In genomic region chr1:96236156-96236739, GRCh38 we compare ENCODE assay signal across 9 cellular contexts.
DNase-seq lines count a peak whose midpoint lies in the region; ATAC-seq and TF ChIP-seq lines count a peak whose summit lies in the region.
"Had no signal": no experiment of that assay in that cellular context is flagged by ENCODE, and none has a peak within 500 bp of the region (broad histone marks: within the 10 kb centered on the region; RNA-seq: fewer than 3 reads in every experiment).

No MANE protein-coding gene starts in this region.

- ATAC-seq in Right ventricle myocardium superior (ENCODE audit: poor library complexity) (no peak), HG03196 (IDR thresholded peaks at IDR 0.05; ENCODE audit: unreplicated experiment) (no peak)

- peak; percentile 51 for TF ChIP-seq CTCF in cardiac muscle cell (IDR thresholded peaks at IDR 0.05; ENCODE audit: low read depth, low read length)

- H3K4me3 ChIP-seq in cardiac muscle cell, result no peak overlapping the region

- no peak overlapping the region for H3K27ac ChIP-seq in cardiac muscle cell
- H3K27ac ChIP-seq in epithelial cell of prostate, result no peak overlapping the region

- H3K9me3 ChIP-seq in cardiac muscle cell (ENCODE audit: low read depth), result no peaks in the 10 kb centered on the region

- DNase-seq in cardiac muscle cell (ENCODE audit: low read depth in 1 of 2, low spot score in 1 of 2) (peak; percentile 52 to 79), Right ventricle myocardium superior (no peak), KBM-7 (peak; percentile 60), RKO (ENCODE audit: low spot score) (peak; percentile 59), epithelial cell of prostate (ENCODE audit: low read depth, low spot score) (peak; percentile 6), non-pigmented ciliary epithelial cell (ENCODE audit: low read depth) (peak; percentile 38)
- DNase-seq in stimulated activated naive CD4-positive, alpha-beta T cell (lab: John Stamatoyannopoulos, UW), result no peak
- DNase-seq: activated naive CD8-positive, alpha-beta T cell treated with anti-CD3 and anti-CD28 coated beads, Interleukin-2, amount 10 ng/mL, durations not matched to agents 7 days and 5 days had no signal

- H3K4me1 ChIP-seq in cardiac muscle cell (ENCODE audit: low read depth), result peaks cover 12% of the 10 kb centered on the region

- intact Hi-C loops in Right ventricle myocardium superior (cut with DNase I), result no loop called here

- no peaks in the 10 kb centered on the region for H3K27me3 ChIP-seq in cardiac muscle cell

- in situ Hi-C loops in KBM-7 (cut with MboI; ENCODE audit: low pct_unique_long_range_greater_than_20kb, low sequenced_read_pairs), result no loop called here

- no peaks in the 10 kb centered on the region for H3K36me3 ChIP-seq in cardiac muscle cell

Comparison
In these comparisons a context has a peak if more than half of its experiments do, and no peak if none do; other contexts are left out.
1. DNase-seq: peak in cardiac muscle cell (2 of 2), KBM-7 (single experiment), RKO (single experiment), epithelial cell of prostate (single experiment) and non-pigmented ciliary epithelial cell (single experiment); none in Right ventricle myocardium superior (single experiment) and stimulated activated naive CD4-positive, alpha-beta T cell (0 of 6).